16 cellular contexts compared by ENCODE assay signal in genomic region chr11:72522186-72522585, GRCh38.
"Had no signal": no experiment of that assay in that cellular context is flagged by ENCODE, and none has a peak within 500 bp of the region (broad histone marks: within the 10 kb centered on the region; RNA-seq: fewer than 3 reads in every experiment).

No MANE protein-coding gene starts in this region.

- H3K27ac Mint-ChIP-seq: activated naive CD8-positive, alpha-beta T cell; stimulated activated naive B cell treated with anti-CD40 and anti-IgM and Interleukin-4, amounts not matched to agents 10 μg/mL and 1 μg/mL and 100 μg/mL, for 72 hours; T-helper 2 cell treated with Interferon-gamma antibody and Interleukin-4, amounts not matched to agents 5 μg/mL and 100 μg/mL, for 36 hours; type B pancreatic cell had no signal

- H3K36me3 ChIP-seq: brain microvascular endothelial cell, sigmoid colon had no signal

- H3K4me1 ChIP-seq: foreskin keratinocyte, psoas muscle had no signal

- H3K27me3 Mint-ChIP-seq: activated naive CD8-positive, alpha-beta T cell had no signal

- DNase-seq: activated effector memory CD4-positive, alpha-beta T cell treated with Interleukin-2 at 50 U/mL for 16 hours; activated T-cell treated with anti-CD3 and anti-CD28 coated beads, Interleukin-2, amount 50 U/mL, for 1 hour; brain microvascular endothelial cell; foreskin keratinocyte; kidney glomerular epithelial cell; natural killer cell; occipital lobe; psoas muscle; sigmoid colon; stimulated activated CD4-positive, alpha-beta T cell treated with anti-CD3 and anti-CD28 coated beads, Interleukin-2, amount 100 ng/mL, for 24 hours; stimulated activated naive B cell treated with anti-CD40 and anti-IgM and Interleukin-4, amounts not matched to agents 10 μg/mL and 1 μg/mL and 100 μg/mL, for 72 hours had no signal

- H3K27me3 ChIP-seq: brain microvascular endothelial cell, foreskin keratinocyte, sigmoid colon had no signal

- ATAC-seq: activated CD4-positive, CD25-positive, alpha-beta regulatory T cell treated with anti-CD3 and anti-CD28 coated beads, Interleukin-2, amount 50 U/mL, for 24 hours; foreskin keratinocyte; natural killer cell; stimulated activated naive B cell treated with anti-CD40 and anti-IgM and Interleukin-4, amounts not matched to agents 10 μg/mL and 1 μg/mL and 100 μg/mL, for 72 hours had no signal

- H3K9me3 Mint-ChIP-seq: natural killer cell; stimulated activated naive B cell treated with anti-CD40 and anti-IgM and Interleukin-4, amounts not matched to agents 10 μg/mL and 1 μg/mL and 100 μg/mL, for 72 hours; T-helper 2 cell treated with Interferon-gamma antibody and Interleukin-4, amounts not matched to agents 5 μg/mL and 100 μg/mL, for 36 hours; type B pancreatic cell had no signal

- H3K36me3 Mint-ChIP-seq: natural killer cell; stimulated activated naive B cell treated with anti-CD40 and anti-IgM and Interleukin-4, amounts not matched to agents 10 μg/mL and 1 μg/mL and 100 μg/mL, for 72 hours; type B pancreatic cell had no signal

- H3K27ac ChIP-seq: brain microvascular endothelial cell, foreskin keratinocyte, psoas muscle, sigmoid colon had no signal

- H3K4me3 ChIP-seq: lung, psoas muscle, sigmoid colon had no signal

- H3K9me3 ChIP-seq: psoas muscle, sigmoid colon had no signal

- H3K4me3 Mint-ChIP-seq: activated naive CD8-positive, alpha-beta T cell; stimulated activated naive B cell treated with anti-CD40 and anti-IgM and Interleukin-4, amounts not matched to agents 10 μg/mL and 1 μg/mL and 100 μg/mL, for 72 hours; T-helper 2 cell treated with Interferon-gamma antibody and Interleukin-4, amounts not matched to agents 5 μg/mL and 100 μg/mL, for 36 hours; type B pancreatic cell had no signal
